22 cellular contexts compared by ENCODE assay signal in genomic region chr10:93518531-93518930, GRCh38. TPM values are rescaled to one million over a fixed set of nuclear protein-coding genes. Genes with fewer than 3 reads are reported as not detected.
DNase-seq lines count a peak whose midpoint lies in the region; ATAC-seq, FAIRE-seq and TF ChIP-seq lines count a peak whose summit lies in the region.
"Had no signal": no experiment of that assay in that cellular context is flagged by ENCODE, and none has a peak within 500 bp of the region (broad histone marks: within the 10 kb centered on the region; RNA-seq: fewer than 3 reads in every experiment).

No MANE protein-coding gene starts in this region.

- DNase-seq in H54 (ENCODE audit: insufficient read length, low spot score) (no peak), endodermal cell (no peak), gastrocnemius medialis (peak; percentile 56 to 72), LoVo (ENCODE audit: low spot score) (no peak), CD14-positive monocyte (ENCODE audit: low spot score) (no peak), GF-D8 (lab: John Stamatoyannopoulos, UW) (no peak)
- DNase-seq: CD4-positive, alpha-beta T cell; CD8-positive, alpha-beta memory T cell; DMS 273 treated with DMSO at 0.1 percent for 48 hours; DMS79; EL; GDM1; HCEC 1CT had no signal

- H3K27ac Mint-ChIP-seq in endodermal cell, result no peak overlapping the region
- peak overlapping the region in 2 of 7 donors; percentile 15 to 46 for H3K27ac Mint-ChIP-seq in CD14-positive monocyte
- H3K27ac Mint-ChIP-seq: CD4-positive, alpha-beta T cell; CD8-positive, alpha-beta memory T cell; GM23338 had no signal

- H3K4me1 Mint-ChIP-seq in endodermal cell (no peaks in the 10 kb centered on the region), CD14-positive monocyte (peaks cover 38% of the 10 kb centered on the region)
- H3K4me1 Mint-ChIP-seq: CD8-positive, alpha-beta memory T cell; GM23338 had no signal

- H3K27me3 ChIP-seq in endodermal cell (ENCODE audit: control insufficient read depth, insufficient read depth, low read length, poor library complexity, severe bottlenecking), result no peaks in the 10 kb centered on the region
- no peaks in the 10 kb centered on the region for H3K27me3 ChIP-seq in gastrocnemius medialis
- H3K27me3 ChIP-seq: BLaER1 had no signal

- peak; percentile 6 for FAIRE-seq in H54 (lab: Jason Lieb, UNC)
- FAIRE-seq: D721Med, GM12891, GM18507 had no signal

- H3K4me1 ChIP-seq in endodermal cell (ENCODE audit: control insufficient read depth, insufficient read depth, low read length) (no peaks in the 10 kb centered on the region), gastrocnemius medialis (peaks cover 0 to 31% of the 10 kb centered on the region in 2 donors)
- H3K4me1 ChIP-seq: BLaER1 had no signal

- H3K36me3 Mint-ChIP-seq in endodermal cell (ENCODE audit: low read depth) (peaks cover 95% of the 10 kb centered on the region), CD14-positive monocyte (peaks cover 31 to 42% of the 10 kb centered on the region in 2 donors)
- H3K36me3 Mint-ChIP-seq: CD8-positive, alpha-beta memory T cell had no signal

- H3K36me3 ChIP-seq in endodermal cell (ENCODE audit: control insufficient read depth, insufficient read depth, low read length), result peaks cover 87% of the 10 kb centered on the region
- H3K36me3 ChIP-seq in gastrocnemius medialis, result no peaks in the 10 kb centered on the region

- H3K27me3 Mint-ChIP-seq in endodermal cell (ENCODE audit: insufficient read depth) (no peaks in the 10 kb centered on the region), CD14-positive monocyte (ENCODE audit: low read depth in 3 of 3) (no peaks in the 10 kb centered on the region)
- H3K27me3 Mint-ChIP-seq: CD4-positive, alpha-beta T cell had no signal

- peak; percentile 86 to 95 for ATAC-seq in gastrocnemius medialis
- ATAC-seq: GM23338 had no signal

- peaks cover 49% of the 10 kb centered on the region for H3K9me3 Mint-ChIP-seq in endodermal cell
- H3K9me3 Mint-ChIP-seq in CD14-positive monocyte, result peaks cover 2 to 16% (median 8%) of the 10 kb centered on the region in 7 donors
- H3K9me3 Mint-ChIP-seq: CD4-positive, alpha-beta T cell; CD8-positive, alpha-beta memory T cell had no signal

- TF ChIP-seq POLR2A in H54 (IDR thresholded peaks at IDR 0.05; ENCODE audit: low read depth, low read length) (no peak), gastrocnemius medialis (IDR thresholded peaks at IDR 0.05) (no peak)

- TF ChIP-seq CTCF in endodermal cell (conservative IDR thresholded peaks at IDR 0.05), result no peak
- no peak for TF ChIP-seq CTCF in gastrocnemius medialis (IDR thresholded peaks at IDR 0.05 in 4 of 5, conservative IDR thresholded peaks at IDR 0.05 in 1 of 5)
- TF ChIP-seq CTCF in CD14-positive monocyte (IDR thresholded peaks at IDR 0.05), result no peak

- H3K9me3 ChIP-seq in endodermal cell (ENCODE audit: control insufficient read depth, low read length), result peaks cover 65% of the 10 kb centered on the region
- H3K9me3 ChIP-seq in gastrocnemius medialis, result no peaks in the 10 kb centered on the region

- intact Hi-C loops in gastrocnemius medialis (cut with DNase I; ENCODE audit: low total_unique reads) (no loop called here), CD14-positive monocyte (cut with micrococcal nuclease) (loop anchor here in 1 of 2 donors (10.0 kb wide), 1 partner anchor 834 kb away; the partner anchor contains the start of gene HHEX)

- peak overlapping the region; percentile 50 for H3K4me3 ChIP-seq in endodermal cell (ENCODE audit: low read length)
- H3K4me3 ChIP-seq in gastrocnemius medialis, result no peak overlapping the region
- H3K4me3 ChIP-seq: BLaER1, GM23338 had no signal

- no peak overlapping the region for H3K9ac ChIP-seq in endodermal cell (ENCODE audit: extremely low read depth, low read length, poor library complexity, severe bottlenecking)
- H3K9ac ChIP-seq: BLaER1 had no signal

- H3K4me3 Mint-ChIP-seq in endodermal cell, result no peak overlapping the region
- no peak overlapping the region for H3K4me3 Mint-ChIP-seq in CD14-positive monocyte
- H3K4me3 Mint-ChIP-seq: CD4-positive, alpha-beta T cell; CD8-positive, alpha-beta memory T cell; GM23338 had no signal

- WGBS in endodermal cell (ENCODE audit: insufficient coverage in 1 of 2, insufficient read length in 1 of 2), 2 experiments, result 88 to 97% methylated on average over 2 to 4 of the region's 4 CpGs

- H3K27ac ChIP-seq in endodermal cell (ENCODE audit: low read depth, low read length) (no peak overlapping the region), gastrocnemius medialis (peak overlapping the region in 2 of 4 donors; percentile 58 to 69)
- H3K27ac ChIP-seq: BLaER1, C4-2B had no signal

- in situ Hi-C loops in gastrocnemius medialis (cut with MboI; ENCODE audit: low sequenced_read_pairs in 4 of 4), result loop anchor here in 1 of 4 donors (25.0 kb wide), 1 partner anchor 431 kb away; no protein-coding TSS in a partner anchor

RNA-seq across cellular contexts. Expression of gene CEP55, which starts 22.1 kb away (rescaled TPM):
- total RNA-seq in endodermal cell (10 to 100 TPM; 50.3 to 66.8 TPM), gastrocnemius medialis (under 1 TPM; 0.32 to 0.62 (median 0.37) TPM)
- 39.2 TPM for polyA plus RNA-seq in endodermal cell (2013, experiment 1 of 2)
- 45.6 TPM for polyA plus RNA-seq in endodermal cell (2013, experiment 2 of 2)
- under 1 TPM in 1 of 2 donors, not detected in 1; 0.26 TPM for polyA plus RNA-seq in CD14-positive monocyte

RNA-seq across cellular contexts. Expression of gene MYOF, which starts 36.4 kb away (rescaled TPM):
- 10 to 100 TPM; 37.4 to 93.8 TPM for total RNA-seq in endodermal cell
- polyA plus RNA-seq in endodermal cell (2013, experiment 1 of 2), result 15.6 TPM
- 21.2 TPM for polyA plus RNA-seq in endodermal cell (2013, experiment 2 of 2)
- 10 to 100 TPM in 1 of 4 donors, 1 to 10 TPM in 3; 4.1 to 10.3 (median 6.3) TPM for total RNA-seq in gastrocnemius medialis
- polyA plus RNA-seq in CD14-positive monocyte, result 10 to 100 TPM in 1 of 2 donors, 1 to 10 TPM in 1; 9.7 to 14.5 TPM
- polyA plus RNA-seq: CD8-positive, alpha-beta memory T cell had no signal

RNA-seq across cellular contexts. Expression of gene FFAR4, which starts 47.9 kb away (rescaled TPM):
- not detected for total RNA-seq in endodermal cell
- not detected for polyA plus RNA-seq in endodermal cell (2013, experiment 1 of 2)
- 0.17 TPM for polyA plus RNA-seq in endodermal cell (2013, experiment 2 of 2)
- total RNA-seq in gastrocnemius medialis, result under 1 TPM in 2 of 4 donors, not detected in 2; 0.10 to 0.17 TPM
- 1 to 10 TPM in 1 of 2 donors, under 1 TPM in 1; 0.97 to 1.1 TPM for polyA plus RNA-seq in CD14-positive monocyte
- total RNA-seq: A172; A673; CD4-positive, alpha-beta T cell; CD8-positive, alpha-beta memory T cell; GM23338; H4 had no signal
- polyA plus RNA-seq: CD8-positive, alpha-beta memory T cell had no signal

Comparison
In these comparisons a context has a peak if more than half of its experiments do, and no peak if none do; other contexts are left out.
1. DNase-seq: peak in gastrocnemius medialis (2 of 2); none in H54 (single experiment), endodermal cell (single experiment), LoVo (single experiment), CD14-positive monocyte (single experiment) and GF-D8 (single experiment).
2. RNA of gene CEP55, which starts 22.1 kb away (total RNA-seq): 50.3 to 66.8 TPM in endodermal cell; 0.32 to 0.62 TPM in gastrocnemius medialis; every median in the first group is over 10 times any median in the second.